Comparison of ENCODE assay signal across 8 cellular contexts in the genomic region with DNA sequence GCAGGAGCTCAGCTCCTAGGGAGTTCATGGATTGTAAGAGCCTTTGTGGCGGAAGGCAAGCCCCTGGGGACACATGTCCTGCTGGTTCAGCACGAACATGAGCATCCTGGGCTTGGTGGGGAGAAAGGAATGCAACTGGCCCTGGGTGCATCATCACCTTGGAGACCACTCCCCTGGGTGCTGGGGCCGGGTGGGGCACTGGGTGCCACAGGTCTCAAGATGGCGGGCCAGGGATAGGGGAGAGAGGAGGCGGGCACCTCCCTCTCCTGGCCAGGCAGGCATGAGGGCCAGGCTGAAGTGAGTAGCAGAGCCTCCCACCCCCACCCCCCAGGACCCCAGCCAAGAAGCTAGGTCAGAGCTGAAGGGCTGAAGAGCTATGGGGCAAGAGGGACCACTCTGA. TPM values are rescaled to one million over a fixed set of nuclear protein-coding genes. Genes with fewer than 3 reads are reported as not detected.
DNase-seq lines count a peak whose midpoint lies in the region; ATAC-seq and TF ChIP-seq lines count a peak whose summit lies in the region.
"Had no signal": no experiment of that assay in that cellular context is flagged by ENCODE, and none has a peak within 500 bp of the region (broad histone marks: within the 10 kb centered on the region; RNA-seq: fewer than 3 reads in every experiment).

No MANE protein-coding gene starts in this region.

- no peaks in the 10 kb centered on the region for H3K36me3 Mint-ChIP-seq in HFFc6 (ENCODE audit: low read depth)
- H3K36me3 Mint-ChIP-seq in activated T-helper 1 cell treated with anti-CD3 and anti-CD28 coated beads, Interleukin-12 subunit alpha, Interleukin-12 subunit beta, Interleukin-2, Interleukin-4 antibody, amounts not matched to agents 30 ng/mL and 10 ng/mL and 1 ng/mL, durations not matched to agents 14 hours and 24 hours and 36 hours (ENCODE audit: low read depth), result peaks cover 7% of the 10 kb centered on the region

- TF ChIP-seq CTCF in HFFc6 (IDR thresholded peaks at IDR 0.05), result no peak

- no peaks in the 10 kb centered on the region; the same call in 1 of the 2 replicates for H3K27me3 Mint-ChIP-seq in HFFc6 (ENCODE audit: insufficient read depth)
- peaks cover 7% of the 10 kb centered on the region for H3K27me3 Mint-ChIP-seq in activated T-helper 1 cell treated with anti-CD3 and anti-CD28 coated beads, Interleukin-12 subunit alpha, Interleukin-12 subunit beta, Interleukin-2, Interleukin-4 antibody, amounts not matched to agents 30 ng/mL and 10 ng/mL and 1 ng/mL, durations not matched to agents 14 hours and 24 hours and 36 hours (ENCODE audit: insufficient read depth)
- peaks cover 21% of the 10 kb centered on the region for H3K27me3 Mint-ChIP-seq in stimulated activated naive CD8-positive, alpha-beta T cell treated with anti-CD3 and anti-CD28 coated beads, Interleukin-15, amount 100 ng/mL, for 72 hours

- H3K9me3 ChIP-seq in iPS-18c (ENCODE audit: control insufficient read depth, insufficient read depth, low read length), result no peaks in the 10 kb centered on the region

- no peak for ATAC-seq in stimulated activated naive CD8-positive, alpha-beta T cell treated with anti-CD3 and anti-CD28 coated beads, Interleukin-15, amount 100 ng/mL, for 72 hours
- ATAC-seq in GM18498 (IDR thresholded peaks at IDR 0.05; ENCODE audit: unreplicated experiment) (no peak), GM21528 (IDR thresholded peaks at IDR 0.05; ENCODE audit: low FRiP score, unreplicated experiment) (no peak)

- H3K4me3 Mint-ChIP-seq in HFFc6, result peak overlapping the region; percentile 95
- peak overlapping the region; percentile 87 for H3K4me3 Mint-ChIP-seq in activated T-helper 1 cell treated with anti-CD3 and anti-CD28 coated beads, Interleukin-12 subunit alpha, Interleukin-12 subunit beta, Interleukin-2, Interleukin-4 antibody, amounts not matched to agents 30 ng/mL and 10 ng/mL and 1 ng/mL, durations not matched to agents 14 hours and 24 hours and 36 hours
- H3K4me3 Mint-ChIP-seq in stimulated activated naive CD8-positive, alpha-beta T cell treated with anti-CD3 and anti-CD28 coated beads, Interleukin-15, amount 100 ng/mL, for 72 hours, result peak overlapping the region; percentile 72 to 86

- peak overlapping the region; percentile 85 for H3K27ac Mint-ChIP-seq in HFFc6
- H3K27ac Mint-ChIP-seq in activated T-helper 1 cell treated with anti-CD3 and anti-CD28 coated beads, Interleukin-12 subunit alpha, Interleukin-12 subunit beta, Interleukin-2, Interleukin-4 antibody, amounts not matched to agents 30 ng/mL and 10 ng/mL and 1 ng/mL, durations not matched to agents 14 hours and 24 hours and 36 hours, result peak overlapping the region; percentile 77
- peak overlapping the region; percentile 80 to 92 for H3K27ac Mint-ChIP-seq in stimulated activated naive CD8-positive, alpha-beta T cell treated with anti-CD3 and anti-CD28 coated beads, Interleukin-15, amount 100 ng/mL, for 72 hours

- no peak for DNase-seq in HFFc6
- no peak for DNase-seq in activated T-helper 1 cell treated with anti-CD3 and anti-CD28 coated beads, Interleukin-12 subunit alpha, Interleukin-12 subunit beta, Interleukin-2, Interleukin-4 antibody, amounts not matched to agents 30 ng/mL and 10 ng/mL and 1 ng/mL, durations not matched to agents 14 hours and 24 hours and 36 hours (ENCODE audit: low spot score)
- DNase-seq in stimulated activated naive CD8-positive, alpha-beta T cell treated with anti-CD3 and anti-CD28 coated beads, Interleukin-15, amount 100 ng/mL, for 72 hours, result no peak
- DNase-seq in effector CD4-positive, alpha-beta T cell, result no peak

- H3K4me1 Mint-ChIP-seq in HFFc6 (ENCODE audit: low read depth), result peaks cover 27% of the 10 kb centered on the region
- peaks cover 6% of the 10 kb centered on the region for H3K4me1 Mint-ChIP-seq in activated T-helper 1 cell treated with anti-CD3 and anti-CD28 coated beads, Interleukin-12 subunit alpha, Interleukin-12 subunit beta, Interleukin-2, Interleukin-4 antibody, amounts not matched to agents 30 ng/mL and 10 ng/mL and 1 ng/mL, durations not matched to agents 14 hours and 24 hours and 36 hours (ENCODE audit: low read depth)
- H3K4me1 Mint-ChIP-seq in stimulated activated naive CD8-positive, alpha-beta T cell treated with anti-CD3 and anti-CD28 coated beads, Interleukin-15, amount 100 ng/mL, for 72 hours, result peaks cover 44% of the 10 kb centered on the region

- H3K4me3 ChIP-seq in iPS-18c (ENCODE audit: insufficient read depth, low read depth, low read length), result peak overlapping the region; percentile 53

- no peaks in the 10 kb centered on the region for H3K9me3 Mint-ChIP-seq in HFFc6
- H3K9me3 Mint-ChIP-seq in activated T-helper 1 cell treated with anti-CD3 and anti-CD28 coated beads, Interleukin-12 subunit alpha, Interleukin-12 subunit beta, Interleukin-2, Interleukin-4 antibody, amounts not matched to agents 30 ng/mL and 10 ng/mL and 1 ng/mL, durations not matched to agents 14 hours and 24 hours and 36 hours, result no peaks in the 10 kb centered on the region
- H3K9me3 Mint-ChIP-seq in stimulated activated naive CD8-positive, alpha-beta T cell treated with anti-CD3 and anti-CD28 coated beads, Interleukin-15, amount 100 ng/mL, for 72 hours, result no peaks in the 10 kb centered on the region

- intact Hi-C loops in activated T-helper 1 cell treated with anti-CD3 and anti-CD28 coated beads, Interleukin-12 subunit alpha, Interleukin-12 subunit beta, Interleukin-2, Interleukin-4 antibody, amounts not matched to agents 30 ng/mL and 10 ng/mL and 1 ng/mL, durations not matched to agents 14 hours and 24 hours and 36 hours (cut with micrococcal nuclease), result no loop called here

RNA-seq across cellular contexts. Expression of gene PCBP4, which starts 0.8 kb away (rescaled TPM):
- total RNA-seq in HFFc6 (2021; fragmentation: NEBNext Ultra II Directional; extraction: Animal tissue kit (Norgen Biotek cat#: 25700)), result 100 to 1,000 TPM in 5 of 6 experiments, 10 to 100 TPM in 1; 98.6 to 128 (median 110) TPM
- 14.8 and 18.0 TPM in 2 replicates for total RNA-seq in activated T-helper 1 cell treated with anti-CD3 and anti-CD28 coated beads, Interleukin-12 subunit alpha, Interleukin-12 subunit beta, Interleukin-2, Interleukin-4 antibody, amounts not matched to agents 30 ng/mL and 10 ng/mL and 1 ng/mL, durations not matched to agents 14 hours and 24 hours and 36 hours

RNA-seq across cellular contexts. Expression of gene ABHD14B, which starts 7.4 kb away (rescaled TPM):
- total RNA-seq in HFFc6 (2021; fragmentation: NEBNext Ultra II Directional; extraction: Animal tissue kit (Norgen Biotek cat#: 25700)), result 10 to 100 TPM; 29.6 to 39.3 (median 33.9) TPM
- total RNA-seq in activated T-helper 1 cell treated with anti-CD3 and anti-CD28 coated beads, Interleukin-12 subunit alpha, Interleukin-12 subunit beta, Interleukin-2, Interleukin-4 antibody, amounts not matched to agents 30 ng/mL and 10 ng/mL and 1 ng/mL, durations not matched to agents 14 hours and 24 hours and 36 hours, result 37.9 and 38.0 TPM in 2 replicates

RNA-seq across cellular contexts. Expression of gene ABHD14A, which starts 8.4 kb away (rescaled TPM):
- total RNA-seq in HFFc6 (2021; fragmentation: NEBNext Ultra II Directional; extraction: Animal tissue kit (Norgen Biotek cat#: 25700)), result 10 to 100 TPM; 10.5 to 13.2 (median 11.0) TPM
- 12.8 and 13.3 TPM in 2 replicates for total RNA-seq in activated T-helper 1 cell treated with anti-CD3 and anti-CD28 coated beads, Interleukin-12 subunit alpha, Interleukin-12 subunit beta, Interleukin-2, Interleukin-4 antibody, amounts not matched to agents 30 ng/mL and 10 ng/mL and 1 ng/mL, durations not matched to agents 14 hours and 24 hours and 36 hours

RNA-seq across cellular contexts. Expression of gene GPR62, which starts 11.3 kb away (rescaled TPM):
- under 1 TPM in 2 of 6 experiments, not detected in 4; 0.07 to 0.10 TPM for total RNA-seq in HFFc6 (2021; fragmentation: NEBNext Ultra II Directional; extraction: Animal tissue kit (Norgen Biotek cat#: 25700))
- not detected in 2 replicates for total RNA-seq in activated T-helper 1 cell treated with anti-CD3 and anti-CD28 coated beads, Interleukin-12 subunit alpha, Interleukin-12 subunit beta, Interleukin-2, Interleukin-4 antibody, amounts not matched to agents 30 ng/mL and 10 ng/mL and 1 ng/mL, durations not matched to agents 14 hours and 24 hours and 36 hours
- total RNA-seq: dermis blood vessel endothelial cell had no signal

RNA-seq across cellular contexts. Expression of gene ACY1, which starts 16.8 kb away (rescaled TPM):
- total RNA-seq in HFFc6 (2021; fragmentation: NEBNext Ultra II Directional; extraction: Animal tissue kit (Norgen Biotek cat#: 25700)), result 10 to 100 TPM; 40.0 to 49.2 (median 41.5) TPM
- 58.0 and 58.5 TPM in 2 replicates for total RNA-seq in activated T-helper 1 cell treated with anti-CD3 and anti-CD28 coated beads, Interleukin-12 subunit alpha, Interleukin-12 subunit beta, Interleukin-2, Interleukin-4 antibody, amounts not matched to agents 30 ng/mL and 10 ng/mL and 1 ng/mL, durations not matched to agents 14 hours and 24 hours and 36 hours
